Comparison of ENCODE assay signal across 8 cellular contexts in the genomic region with DNA sequence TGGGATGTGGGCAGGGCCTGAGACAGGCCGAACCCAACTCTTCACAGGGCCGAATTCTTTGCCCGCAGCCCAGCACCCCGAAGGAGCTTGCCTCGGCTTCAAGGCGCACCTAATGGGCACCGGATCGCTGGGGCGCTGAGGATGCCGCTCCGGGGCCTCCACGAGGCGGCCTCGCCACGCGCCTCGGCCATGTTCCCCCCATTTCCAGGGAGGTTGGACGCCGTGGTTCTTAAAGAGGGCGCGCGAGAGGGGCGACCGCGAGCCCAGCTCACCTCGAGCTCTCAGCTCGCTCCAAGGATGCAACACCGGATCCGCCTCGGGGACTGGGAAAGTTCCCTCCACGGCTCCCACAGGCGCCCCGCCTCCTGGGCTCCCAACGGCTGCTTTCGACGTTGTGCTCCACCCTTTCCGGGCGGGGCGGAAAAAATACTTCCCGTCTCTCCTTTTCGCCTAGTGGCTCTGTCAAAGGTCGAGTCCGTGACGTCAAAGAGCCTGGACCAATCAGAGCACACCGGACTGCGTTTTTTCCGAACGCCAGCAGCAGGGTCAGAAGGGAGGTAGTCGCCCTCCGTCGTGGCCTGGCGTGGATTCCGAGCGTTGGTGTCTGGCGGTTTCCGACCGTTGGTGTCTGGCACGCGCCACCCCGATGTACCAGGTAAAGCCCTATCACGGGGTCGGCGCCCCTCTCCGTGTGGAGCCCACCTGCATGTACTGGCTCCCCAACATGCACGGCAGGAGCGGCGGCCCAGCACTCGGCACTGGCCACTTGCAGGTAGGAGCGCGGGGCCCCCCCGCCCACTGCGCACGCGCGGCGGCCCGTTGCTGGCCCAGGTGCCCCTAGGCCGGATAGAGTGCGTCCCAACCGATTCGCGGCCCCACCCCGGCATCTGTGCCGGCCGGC. TPM values are rescaled to one million over a fixed set of nuclear protein-coding genes. Genes with fewer than 3 reads are reported as not detected.
A peak's percentile ranks its signal among the peaks of the same experiment; 100 is the strongest.
DNase-seq lines count a peak whose midpoint lies in the region; ATAC-seq, FAIRE-seq and TF ChIP-seq lines count a peak whose summit lies in the region.
"Not testable (repeated sequence)": the region's sequence is repeated elsewhere in the genome, so short reads cannot be mapped to it uniquely, and the experiment has no call there.

No MANE protein-coding gene starts in this region.

- 0 to 1% (median 0%) methylated on average over 2 to 80 of the region's 85 CpGs for WGBS in adrenal gland, 4 donors
- WGBS in heart right ventricle, 2 donors = 0 to 1% methylated on average over 78 to 80 of the region's 85 CpGs

- not testable (repeated sequence) for H3K27me3 ChIP-seq in adrenal gland, heart right ventricle, upper lobe of right lung

- not testable (repeated sequence) for FAIRE-seq in GM12892 (lab: Jason Lieb, UNC)

- peak in 1 of 6 experiments; percentile 7 for TF ChIP-seq CTCF in adrenal gland (IDR thresholded peaks at IDR 0.05)
- peak in 1 of 9 donors; percentile 10 for TF ChIP-seq CTCF in heart right ventricle (IDR thresholded peaks at IDR 0.05)
- not testable (repeated sequence) for TF ChIP-seq CTCF in upper lobe of right lung (IDR thresholded peaks at IDR 0.05)

- intact Hi-C loops in adrenal gland (cut with DNase I); heart right ventricle (cut with DNase I); posterior vena cava (cut with DNase I); upper lobe of right lung (cut with DNase I): not testable (repeated sequence)

- H3K4me1 ChIP-seq in adrenal gland (replicated peaks in 1 of 2) (peaks cover 3 to 19% of the 10 kb centered on the region in 2 donors), heart right ventricle (peaks cover 0 to 24% (median 12%) of the 10 kb centered on the region in 9 donors), upper lobe of right lung (peaks cover 11% of the 10 kb centered on the region)

- TF ChIP-seq POLR2A in GM12892 (IDR thresholded peaks at IDR 0.05; ENCODE audit: low read depth, low read length) (peak; percentile 96), adrenal gland (IDR thresholded peaks at IDR 0.05) (peak; percentile 98 to 100)

- ATAC-seq in HG02840 (IDR thresholded peaks at IDR 0.05; ENCODE audit: low FRiP score, unreplicated experiment) (peak; percentile 97), heart right ventricle (peak; percentile 98 to 100 (median 100)), upper lobe of right lung (peak; percentile 99)

- H3K4me3 ChIP-seq in adrenal gland (peak overlapping the region; percentile 46 to 83 (median 64)), heart right ventricle (peak overlapping the region; percentile 67 to 91 (median 80)), upper lobe of right lung (peak overlapping the region; percentile 83)

- H3K9me3 ChIP-seq in adrenal gland (replicated peaks in 1 of 3); heart right ventricle; upper lobe of right lung: not testable (repeated sequence)

- not testable (repeated sequence) for H3K36me3 ChIP-seq in adrenal gland (replicated peaks in 1 of 2)
- peaks cover 0 to 40% (median 0%) of the 10 kb centered on the region in 9 donors for H3K36me3 ChIP-seq in heart right ventricle
- H3K36me3 ChIP-seq in upper lobe of right lung = peaks cover 19% of the 10 kb centered on the region

- DNase-seq in GM12892 (ENCODE audit: insufficient read length) (peak; percentile 83), NCI-H1436 treated with DMSO at 0.1 percent for 48 hours (lab: John Stamatoyannopoulos, UW) (peak; percentile 66), T follicular helper cell (ENCODE audit: low read depth) (peak; percentile 79), adrenal gland (peak; percentile 90 to 98 (median 94)), heart right ventricle (peak; percentile 92 to 95), posterior vena cava (ENCODE audit: low spot score) (peak; percentile 97), upper lobe of right lung (peak; percentile 96)

- peak overlapping the region; percentile 94 to 95 (median 95) for H3K27ac ChIP-seq in adrenal gland
- H3K27ac ChIP-seq in heart right ventricle = peak overlapping the region; percentile 61 to 98 (median 94)
- peak overlapping the region; percentile 96 for H3K27ac ChIP-seq in upper lobe of right lung

RNA-seq across cellular contexts. Expression of a gene that starts 22.1 kb away (rescaled TPM):
- 20.5 TPM for polyA plus RNA-seq in GM12892 (2012; ENCODE audit: missing spikeins)
- total RNA-seq in adrenal gland (100 to 1,000 TPM in 1 of 8 donors, 10 to 100 TPM in 6, 1 to 10 TPM in 1; 8.7 to 115 (median 30.2) TPM), heart right ventricle (10 to 100 TPM in 6 of 10 donors, 1 to 10 TPM in 4; 7.3 to 15.5 (median 10.5) TPM), posterior vena cava (10 to 100 TPM; 17.7 to 32.5 TPM), upper lobe of right lung (38.1 TPM)
- polyA plus RNA-seq in adrenal gland (100 to 1,000 TPM in 2 of 3 donors, 10 to 100 TPM in 1; 10.4 to 403 (median 296) TPM), heart right ventricle (10 to 100 TPM; 14.5 to 69.1 TPM)

RNA-seq across cellular contexts. Expression of a gene that starts 28.3 kb away (rescaled TPM):
- polyA plus RNA-seq in GM12892 (2012; ENCODE audit: missing spikeins) = 6.0 TPM
- total RNA-seq in adrenal gland = not detected
- polyA plus RNA-seq in adrenal gland = under 1 TPM in 1 of 3 donors, not detected in 2; 0.16 TPM
- not detected for total RNA-seq in heart right ventricle
- polyA plus RNA-seq in heart right ventricle = under 1 TPM; 0.04 to 0.15 TPM
- not detected for total RNA-seq in posterior vena cava
- not detected for total RNA-seq in upper lobe of right lung

RNA-seq across cellular contexts. Expression of a gene that starts 37.5 kb away (rescaled TPM):
- polyA plus RNA-seq in GM12892 (2012; ENCODE audit: missing spikeins) = 3.9 TPM
- total RNA-seq in adrenal gland (10 to 100 TPM in 5 of 8 donors, 1 to 10 TPM in 3; 3.4 to 18.9 (median 12.5) TPM), heart right ventricle (10 to 100 TPM in 1 of 10 donors, 1 to 10 TPM in 9; 1.1 to 12.4 (median 2.5) TPM), posterior vena cava (10 to 100 TPM in 1 of 2 donors, 1 to 10 TPM in 1; 5.9 to 15.3 TPM), upper lobe of right lung (36.9 TPM)
- polyA plus RNA-seq in adrenal gland (10 to 100 TPM in 2 of 3 donors, 1 to 10 TPM in 1; 5.1 to 17.3 (median 11.9) TPM), heart right ventricle (1 to 10 TPM; 2.9 to 4.2 TPM)

Comparison
In these comparisons a context has a peak if more than half of its experiments do, and no peak if none do; other contexts are left out.
1. Peak in every context shown above with its lines: DNase-seq, ATAC-seq, H3K4me3 ChIP-seq and H3K27ac ChIP-seq.